In the genomic region with DNA sequence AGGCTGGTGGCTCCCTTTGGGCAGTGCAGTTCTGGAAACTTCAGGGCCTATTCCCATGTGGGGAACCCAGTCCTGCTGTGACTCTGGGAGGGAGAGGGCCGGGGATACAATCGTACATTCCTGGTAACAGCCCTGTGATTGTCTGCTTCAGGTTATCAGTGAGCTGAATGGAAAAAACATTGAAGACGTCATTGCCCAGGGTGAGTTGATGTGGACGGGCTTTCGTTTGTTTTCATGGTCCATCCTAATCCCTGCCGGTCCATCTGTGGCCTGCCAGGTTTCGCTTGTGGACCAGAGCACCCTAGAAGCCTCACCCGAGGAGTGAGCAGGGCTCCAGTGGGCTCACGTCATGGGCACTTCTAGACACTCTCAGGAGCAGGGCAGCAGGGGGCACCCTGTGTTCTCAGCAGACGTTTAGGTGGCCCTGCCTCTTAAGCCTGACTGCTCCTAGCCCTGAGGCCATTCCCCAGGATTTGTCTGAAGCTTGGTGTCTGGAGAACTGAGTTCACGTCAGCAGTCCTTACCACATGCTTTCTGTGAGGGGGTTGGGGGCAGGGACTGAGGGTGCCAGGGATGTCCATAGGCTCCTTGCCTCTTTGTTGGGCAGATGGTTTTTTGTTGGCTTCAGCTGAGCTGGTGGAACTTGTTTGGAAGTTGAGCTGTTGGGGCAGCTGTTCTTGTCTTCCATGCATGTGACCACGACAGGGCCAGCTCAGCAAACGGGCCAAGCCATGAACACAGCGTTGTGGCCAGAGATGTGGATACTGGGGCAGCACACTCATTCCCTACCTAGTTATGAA, we compare ENCODE assay signal across 9 cellular contexts. TPM values are rescaled to one million over a fixed set of nuclear protein-coding genes. Genes with fewer than 3 reads are reported as not detected.
DNase-seq lines count a peak whose midpoint lies in the region; ATAC-seq and TF ChIP-seq lines count a peak whose summit lies in the region.
"Had no signal": no experiment of that assay in that cellular context is flagged by ENCODE, and none has a peak within 500 bp of the region (broad histone marks: within the 10 kb centered on the region; RNA-seq: fewer than 3 reads in every experiment).

No MANE protein-coding gene starts in this region.

- H4K20me1 ChIP-seq in hepatocyte (ENCODE audit: insufficient read depth, poor library complexity, severe bottlenecking) = peaks cover 22% of the 10 kb centered on the region

- TF ChIP-seq CTCF in hepatocyte (IDR thresholded peaks at IDR 0.05; ENCODE audit: poor library complexity) = no peak

- DNase-seq in stimulated activated naive CD8-positive, alpha-beta T cell treated with anti-CD3 and anti-CD28 coated beads, Interleukin-15, Interleukin-2, amounts not matched to agents 100 U/mL and 50 U/mL, for 24 hours = no peak
- DNase-seq in activated CD4-positive, alpha-beta memory T cell treated with anti-CD3 and anti-CD28 coated beads for 36 hours = no peak
- DNase-seq in hepatocyte (ENCODE audit: low spot score) (no peak), DMS53 (lab: John Stamatoyannopoulos, UW) (no peak)
- DNase-seq: GDM1 had no signal

- no peaks in the 10 kb centered on the region for H3K36me3 ChIP-seq in hepatocyte (replicated peaks; ENCODE audit: insufficient read depth, low read depth)

- H3K4me3 ChIP-seq in hepatocyte = no peak overlapping the region

- peak overlapping the region; percentile 96 for H3K4me3 Mint-ChIP-seq in stimulated activated naive CD8-positive, alpha-beta T cell treated with anti-CD3 and anti-CD28 coated beads, Interleukin-15, Interleukin-2, amounts not matched to agents 100 ng/mL and 50 ng/mL, for 24 hours
- H3K4me3 Mint-ChIP-seq in activated CD4-positive, alpha-beta memory T cell treated with anti-CD3 and anti-CD28 coated beads for 36 hours = peak overlapping the region; percentile 92

- peaks cover 7% of the 10 kb centered on the region for H3K4me1 ChIP-seq in hepatocyte (ENCODE audit: insufficient read depth)

- 85% methylated on average over 14 of the region's 14 CpGs for WGBS in hepatocyte (ENCODE audit: low lambda C conversion rate, missing lambda C conversion rate)

- peaks cover 37% of the 10 kb centered on the region for H3K36me3 Mint-ChIP-seq in stimulated activated naive CD8-positive, alpha-beta T cell treated with anti-CD3 and anti-CD28 coated beads, Interleukin-15, Interleukin-2, amounts not matched to agents 100 ng/mL and 50 ng/mL, for 24 hours (ENCODE audit: low read depth)
- H3K36me3 Mint-ChIP-seq in activated CD4-positive, alpha-beta memory T cell treated with anti-CD3 and anti-CD28 coated beads for 36 hours = peaks cover 36% of the 10 kb centered on the region

- no peak overlapping the region for H2AFZ ChIP-seq in hepatocyte

- peak overlapping the region; percentile 98 for H3K4me2 ChIP-seq in hepatocyte

- H3K27ac ChIP-seq in hepatocyte = no peak overlapping the region

- H3K27me3 Mint-ChIP-seq in stimulated activated naive CD8-positive, alpha-beta T cell treated with anti-CD3 and anti-CD28 coated beads, Interleukin-15, Interleukin-2, amounts not matched to agents 100 ng/mL and 50 ng/mL, for 24 hours = no peaks in the 10 kb centered on the region
- no peaks in the 10 kb centered on the region for H3K27me3 Mint-ChIP-seq in activated CD4-positive, alpha-beta memory T cell treated with anti-CD3 and anti-CD28 coated beads for 36 hours

- no peaks in the 10 kb centered on the region for H3K9me2 ChIP-seq in hepatocyte (replicated peaks; ENCODE audit: insufficient read depth)

- H3K9me3 ChIP-seq in hepatocyte (ENCODE audit: low read depth) = no peaks in the 10 kb centered on the region

- peak overlapping the region; percentile 95 for H3K27ac Mint-ChIP-seq in stimulated activated naive CD8-positive, alpha-beta T cell treated with anti-CD3 and anti-CD28 coated beads, Interleukin-15, Interleukin-2, amounts not matched to agents 100 ng/mL and 50 ng/mL, for 24 hours
- H3K27ac Mint-ChIP-seq in activated CD4-positive, alpha-beta memory T cell treated with anti-CD3 and anti-CD28 coated beads for 36 hours = peak overlapping the region; percentile 77

- ATAC-seq in stimulated activated naive CD8-positive, alpha-beta T cell treated with anti-CD3 and anti-CD28 coated beads, Interleukin-15, Interleukin-2, amounts not matched to agents 100 U/mL and 50 U/mL, for 24 hours = no peak
- no peak for ATAC-seq in GM19324 (IDR thresholded peaks at IDR 0.05; ENCODE audit: low FRiP score, unreplicated experiment)
- no peak for ATAC-seq in GM21360 (IDR thresholded peaks at IDR 0.05; ENCODE audit: unreplicated experiment)
- no peak for ATAC-seq in HG02852 (IDR thresholded peaks at IDR 0.05; ENCODE audit: unreplicated experiment)

- H3K27me3 ChIP-seq in hepatocyte = no peaks in the 10 kb centered on the region

- intact Hi-C loops in activated CD4-positive, alpha-beta memory T cell treated with anti-CD3 and anti-CD28 coated beads for 36 hours (cut with micrococcal nuclease) = no loop called here

- peaks cover 44% of the 10 kb centered on the region for H3K79me2 ChIP-seq in hepatocyte

- no peaks in the 10 kb centered on the region for H3K9me3 Mint-ChIP-seq in stimulated activated naive CD8-positive, alpha-beta T cell treated with anti-CD3 and anti-CD28 coated beads, Interleukin-15, Interleukin-2, amounts not matched to agents 100 ng/mL and 50 ng/mL, for 24 hours
- H3K9me3 Mint-ChIP-seq in activated CD4-positive, alpha-beta memory T cell treated with anti-CD3 and anti-CD28 coated beads for 36 hours = no peaks in the 10 kb centered on the region

- POLR2A ChIA-PET in activated CD4-positive, alpha-beta memory T cell treated with anti-CD3 and anti-CD28 coated beads for 36 hours (lab: Charles Lee) = interaction anchor here (0.6 to 1.7 kb wide), 5 partner anchors 8 to 31 kb away, joined by 3 to 5 read pairs (median 3); a partner anchor contains a TSS

- CTCF ChIA-PET in activated CD4-positive, alpha-beta memory T cell treated with anti-CD3 and anti-CD28 coated beads for 36 hours (lab: Charles Lee) = interaction anchor here (0.6 kb wide), 1 partner anchor 208 kb away, joined by 4 read pairs; no protein-coding TSS in a partner anchor

- H3K4me1 Mint-ChIP-seq in stimulated activated naive CD8-positive, alpha-beta T cell treated with anti-CD3 and anti-CD28 coated beads, Interleukin-15, Interleukin-2, amounts not matched to agents 100 ng/mL and 50 ng/mL, for 24 hours (ENCODE audit: low read depth) = peaks cover 30% of the 10 kb centered on the region
- H3K4me1 Mint-ChIP-seq in activated CD4-positive, alpha-beta memory T cell treated with anti-CD3 and anti-CD28 coated beads for 36 hours (ENCODE audit: low read depth) = peaks cover 27% of the 10 kb centered on the region

RNA-seq across cellular contexts. Expression of a gene that starts 1.9 kb away (rescaled TPM):
- total RNA-seq in activated CD4-positive, alpha-beta memory T cell treated with anti-CD3 and anti-CD28 coated beads for 36 hours = 1,000 to 10,000 TPM; 2,941 to 2,963 TPM
- 342 and 401 TPM in 2 replicates for total RNA-seq in hepatocyte
- 468 and 539 TPM in 2 replicates for polyA plus RNA-seq in hepatocyte

RNA-seq across cellular contexts. Expression of a gene that starts 6.6 kb away (rescaled TPM):
- 10 to 100 TPM; 28.3 to 32.1 TPM for total RNA-seq in activated CD4-positive, alpha-beta memory T cell treated with anti-CD3 and anti-CD28 coated beads for 36 hours
- 7.1 and 11.1 TPM in 2 replicates for total RNA-seq in hepatocyte
- polyA plus RNA-seq in hepatocyte = 16.3 and 29.5 TPM in 2 replicates

RNA-seq across cellular contexts. Expression of a gene that starts 7.1 kb away (rescaled TPM):
- 10 to 100 TPM; 33.2 to 35.0 TPM for total RNA-seq in activated CD4-positive, alpha-beta memory T cell treated with anti-CD3 and anti-CD28 coated beads for 36 hours
- 12.2 and 12.9 TPM in 2 replicates for total RNA-seq in hepatocyte
- polyA plus RNA-seq in hepatocyte = 50.0 and 57.3 TPM in 2 replicates

RNA-seq across cellular contexts. Expression of a gene that starts 13.6 kb away (rescaled TPM):
- 10 to 100 TPM; 28.4 to 32.2 TPM for total RNA-seq in activated CD4-positive, alpha-beta memory T cell treated with anti-CD3 and anti-CD28 coated beads for 36 hours
- total RNA-seq in hepatocyte = 11.1 and 16.2 TPM in 2 replicates
- polyA plus RNA-seq in hepatocyte = 19.7 and 23.7 TPM in 2 replicates

RNA-seq across cellular contexts. Expression of a gene that starts 16.1 kb away (rescaled TPM):
- 1 to 10 TPM; 1.8 to 2.3 TPM for total RNA-seq in activated CD4-positive, alpha-beta memory T cell treated with anti-CD3 and anti-CD28 coated beads for 36 hours
- 9.7 and 10.2 TPM in 2 replicates for total RNA-seq in hepatocyte
- 33.2 and 39.7 TPM in 2 replicates for polyA plus RNA-seq in hepatocyte
